ENCODE assay signal across 8 cellular contexts in genomic region chr14:94104731-94105130, GRCh38. TPM values are rescaled to one million over a fixed set of nuclear protein-coding genes. Genes with fewer than 3 reads are reported as not detected.
"Had no signal": no experiment of that assay in that cellular context is flagged by ENCODE, and none has a peak within 500 bp of the region (broad histone marks: within the 10 kb centered on the region; RNA-seq: fewer than 3 reads in every experiment).

No MANE protein-coding gene starts in this region.

- H3K27ac ChIP-seq: HL-60, KMS-11 had no signal

- ATAC-seq: HepG2, K562 had no signal

- DNase-seq: IMR-90, KBM-7, KG1 had no signal

- H3K4me3 ChIP-seq: K562 had no signal

RNA-seq across cellular contexts. Expression of gene IFI27, which starts 5.8 kb away (rescaled TPM):
- polyA plus RNA-seq: IgD-negative memory B cell had no signal
